1 cellular context compared by ENCODE assay signal in genomic region chr7:2644514-2645273, GRCh38.
TF ChIP-seq lines count a peak whose summit lies in the region.

No MANE protein-coding gene starts in this region.

TF ChIP-seq in SK-N-SH treated with all-trans-retinoic acid at 6 μM for 48 hours, 23 proteins besides CTCF, POLR2A, EP300 and RAD21 (continued from another document):
- TF ChIP-seq CSRNP3 (CRISPR knock-in tag; IDR thresholded peaks at IDR 0.05) (no peak), CREB5 (CRISPR knock-in tag; IDR thresholded peaks at IDR 0.05; ENCODE audit: low read depth) (no peak), ZNF70 (CRISPR knock-in tag; IDR thresholded peaks at IDR 0.05) (no peak), ZFP30 (CRISPR knock-in tag; IDR thresholded peaks at IDR 0.05) (no peak), PATZ1 (CRISPR knock-in tag; IDR thresholded peaks at IDR 0.05; ENCODE audit: borderline replicate concordance) (no peak), TCF4 (CRISPR knock-in tag; IDR thresholded peaks at IDR 0.05; ENCODE audit: borderline replicate concordance) (no peak), ARNTL (CRISPR knock-in tag; IDR thresholded peaks at IDR 0.05; ENCODE audit: borderline replicate concordance, low read depth) (no peak)
